ENCODE assay signal across 11 cellular contexts in the genomic region with DNA sequence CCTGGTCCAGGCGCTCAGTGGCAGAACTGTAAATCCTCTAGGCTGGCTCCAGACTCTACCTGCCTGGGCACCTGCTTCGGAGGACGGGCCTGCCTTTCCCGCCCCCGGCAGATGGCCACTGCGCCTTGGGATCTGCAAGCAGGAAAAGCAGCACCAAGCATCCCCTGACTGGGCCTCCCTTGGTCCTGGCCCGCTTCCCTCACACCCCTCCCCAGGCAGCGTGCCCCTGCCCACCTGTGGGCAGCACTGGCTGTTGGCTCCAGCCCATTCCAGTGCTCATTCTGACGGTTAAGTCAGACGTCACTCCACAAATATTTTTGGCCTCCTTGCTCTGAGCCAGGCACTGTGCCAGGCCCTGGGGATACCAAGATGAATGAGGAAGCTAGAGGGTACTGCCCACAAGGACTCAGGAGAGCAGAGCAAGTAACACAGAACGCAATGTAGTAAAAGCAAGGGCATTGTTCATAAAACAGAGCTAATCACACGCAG. TPM values are rescaled to one million over a fixed set of nuclear protein-coding genes. Genes with fewer than 3 reads are reported as not detected.
DNase-seq lines count a peak whose midpoint lies in the region; TF ChIP-seq lines count a peak whose summit lies in the region.
"Had no signal": no experiment of that assay in that cellular context is flagged by ENCODE, and none has a peak within 500 bp of the region (broad histone marks: within the 10 kb centered on the region; RNA-seq: fewer than 3 reads in every experiment).

No MANE protein-coding gene starts in this region.

- H3K9me3 ChIP-seq in HUES48 (ENCODE audit: control insufficient read depth, insufficient read depth, low read length) (no peaks in the 10 kb centered on the region), adipocyte (ENCODE audit: control insufficient read depth, low read length) (peaks cover 7% of the 10 kb centered on the region), iPS-15b (ENCODE audit: control insufficient read depth, insufficient read depth, low read length) (no peaks in the 10 kb centered on the region), vagina (no peaks in the 10 kb centered on the region)

- peak overlapping the region; percentile 57 for H3K27ac ChIP-seq in HUES48 (ENCODE audit: low read depth, low read length)
- no peak overlapping the region for H3K27ac ChIP-seq in vagina

- DNase-seq in AG08395 (ENCODE audit: low spot score): peak; percentile 54
- DNase-seq in adipocyte (ENCODE audit: low read depth): peak; percentile 82
- DNase-seq in vagina (ENCODE audit: extremely low spot score in 2 of 2): no peak
- no peak for DNase-seq in stimulated activated CD8-positive, alpha-beta memory T cell treated with anti-CD3 and anti-CD28 coated beads, Interleukin-4, amount 100 ng/mL, for 48 hours
- DNase-seq in midbrain (lab: John Stamatoyannopoulos, UW): no peak
- no peak for DNase-seq in effector CD8-positive, alpha-beta T cell (lab: John Stamatoyannopoulos, UW)
- DNase-seq: activated T-cell treated with anti-CD3 and anti-CD28 coated beads, Interleukin-2, amount 50 U/mL, for 48 hours; DND-41; NCI-H187 had no signal

- H3K4me3 ChIP-seq in HUES48 (ENCODE audit: low read depth, low read length) (no peak overlapping the region), adipocyte (ENCODE audit: low read length) (no peak overlapping the region), iPS-15b (ENCODE audit: low read depth, low read length) (no peak overlapping the region), vagina (no peak overlapping the region)

- H3K9ac ChIP-seq in HUES48 (ENCODE audit: low read depth, low read length) (no peak overlapping the region), adipocyte (ENCODE audit: low read length) (no peak overlapping the region), iPS-15b (ENCODE audit: low read depth, low read length) (peak overlapping the region; percentile 17)

- no peak for TF ChIP-seq CTCF in vagina (IDR thresholded peaks at IDR 0.05)

- H3K4me1 ChIP-seq in HUES48 (ENCODE audit: control insufficient read depth, insufficient read depth, low read length): peaks cover 15% of the 10 kb centered on the region; the same call in 1 of the 2 replicates
- H3K4me1 ChIP-seq in adipocyte (ENCODE audit: control insufficient read depth, insufficient read depth, low read length): peaks cover 2% of the 10 kb centered on the region
- H3K4me1 ChIP-seq in iPS-15b (ENCODE audit: control insufficient read depth, insufficient read depth, low read length): peaks cover 20% of the 10 kb centered on the region
- H3K4me1 ChIP-seq in vagina: no peaks in the 10 kb centered on the region

- intact Hi-C loops in vagina (cut with DNase I): no loop called here

- H3K36me3 ChIP-seq in HUES48 (ENCODE audit: control insufficient read depth, insufficient read depth, low read length) (no peaks in the 10 kb centered on the region), adipocyte (ENCODE audit: control insufficient read depth, insufficient read depth, low read length, severe bottlenecking) (no peaks in the 10 kb centered on the region), iPS-15b (ENCODE audit: control insufficient read depth, insufficient read depth, low read length) (no peaks in the 10 kb centered on the region), vagina (no peaks in the 10 kb centered on the region)

- TF ChIP-seq POLR2A in vagina (IDR thresholded peaks at IDR 0.05): no peak

- H3K27me3 ChIP-seq in HUES48 (ENCODE audit: control insufficient read depth, insufficient read depth, low read length): peaks cover 5% of the 10 kb centered on the region
- peaks cover 69% of the 10 kb centered on the region for H3K27me3 ChIP-seq in adipocyte (replicated peaks; ENCODE audit: control insufficient read depth, insufficient read depth, low read length)
- peaks cover 3% of the 10 kb centered on the region for H3K27me3 ChIP-seq in iPS-15b (ENCODE audit: control insufficient read depth, insufficient read depth, low read length)
- H3K27me3 ChIP-seq in vagina: no peaks in the 10 kb centered on the region

RNA-seq across cellular contexts. Expression of gene BLACAT1, which starts 22.0 kb away (rescaled TPM):
- total RNA-seq in vagina: 0.98 TPM

RNA-seq across cellular contexts. Expression of gene CDK18, which starts 26.7 kb away (rescaled TPM):
- total RNA-seq in vagina: 27.0 TPM

RNA-seq across cellular contexts. Expression of gene LEMD1, which starts 55.9 kb away (rescaled TPM):
- total RNA-seq in vagina: not detected

Comparison
In these comparisons a context has a peak if more than half of its experiments do, and no peak if none do; other contexts are left out.
1. DNase-seq: peak in AG08395 (single experiment) and adipocyte (single experiment); none in vagina (0 of 2), stimulated activated CD8-positive, alpha-beta memory T cell treated with anti-CD3 and anti-CD28 coated beads, Interleukin-4, amount 100 ng/mL, for 48 hours (single experiment), midbrain (single experiment) and effector CD8-positive, alpha-beta T cell (single experiment).